Comparison of ENCODE assay signal across 11 cellular contexts in genomic region chrX:78747471-78747870, GRCh38. TPM values are rescaled to one million over a fixed set of nuclear protein-coding genes. Genes with fewer than 3 reads are reported as not detected.
DNase-seq lines count a peak whose midpoint lies in the region; ATAC-seq and TF ChIP-seq lines count a peak whose summit lies in the region.
"Had no signal": no experiment of that assay in that cellular context is flagged by ENCODE, and none has a peak within 500 bp of the region (broad histone marks: within the 10 kb centered on the region; RNA-seq: fewer than 3 reads in every experiment).

Gene LPAR4 (plus strand): TSS chrX:78747720. CDS start chrX:78754870, 7,150 bp downstream.

- H3K27ac ChIP-seq in breast epithelium, result no peak within 1 kb of the TSS
- H3K27ac ChIP-seq in iPS-20b (ENCODE audit: low read length), result peak within 1 kb of the TSS; percentile 84
- H3K27ac ChIP-seq in foreskin keratinocyte, result no peak within 1 kb of the TSS
- no peak within 1 kb of the TSS for H3K27ac ChIP-seq in MM.1S (ENCODE audit: low read length)
- H3K27ac ChIP-seq: transverse colon, VCaP had no signal

- H3K4me2 ChIP-seq in MM.1S (ENCODE audit: low read depth, low read length), result no peak within 1 kb of the TSS

- TF ChIP-seq CTCF in breast epithelium (IDR thresholded peaks at IDR 0.05), result no peak
- no peak for TF ChIP-seq CTCF in foreskin keratinocyte (conservative IDR thresholded peaks at IDR 0.05)
- no peak for TF ChIP-seq CTCF in MM.1S (IDR thresholded peaks at IDR 0.05; ENCODE audit: low read length)

- no peaks in the 10 kb centered on the region for H3F3A ChIP-seq in MM.1S (ENCODE audit: insufficient read depth, low read length)

- no peaks in the 10 kb centered on the region for H4K20me1 ChIP-seq in MM.1S (ENCODE audit: insufficient read depth, low read length)

- no peaks in the 10 kb centered on the region for H3K79me2 ChIP-seq in MM.1S (ENCODE audit: low read length)

- H3K27me3 ChIP-seq in breast epithelium, result peaks cover 0 to 31% of the 10 kb centered on the region in 2 donors
- H3K27me3 ChIP-seq in iPS-20b (ENCODE audit: insufficient read depth, low read length), result no peaks in the 10 kb centered on the region
- H3K27me3 ChIP-seq in foreskin keratinocyte, result no peaks in the 10 kb centered on the region
- no peaks in the 10 kb centered on the region for H3K27me3 ChIP-seq in MM.1S (replicated peaks; ENCODE audit: insufficient read depth, low read length)
- H3K27me3 ChIP-seq: transverse colon had no signal

- H3K36me3 ChIP-seq in breast epithelium (no peaks in the 10 kb centered on the region), iPS-20b (ENCODE audit: insufficient read depth, low read depth, low read length) (no peaks in the 10 kb centered on the region), MM.1S (replicated peaks; ENCODE audit: insufficient read depth, low read length) (no peaks in the 10 kb centered on the region)
- H3K36me3 ChIP-seq: transverse colon had no signal

- H3K4me1 ChIP-seq in breast epithelium (no peaks in the 10 kb centered on the region), iPS-20b (ENCODE audit: insufficient read depth, low read length) (peaks cover 17% of the 10 kb centered on the region; the same call in 1 of the 2 replicates), foreskin keratinocyte (no peaks in the 10 kb centered on the region), MM.1S (ENCODE audit: low read length) (peaks cover 5% of the 10 kb centered on the region)
- H3K4me1 ChIP-seq: transverse colon had no signal

- intact Hi-C loops in breast epithelium (cut with DNase I; ENCODE audit: low total_unique reads), result no loop called here

- ATAC-seq in HG03571 (IDR thresholded peaks at IDR 0.05; ENCODE audit: unreplicated experiment), result no peak
- ATAC-seq in foreskin keratinocyte, result no peak

- H3K4me3 ChIP-seq in breast epithelium, result peak within 1 kb of the TSS; percentile 29 to 52 (median 31)
- peak within 1 kb of the TSS; percentile 71 for H3K4me3 ChIP-seq in iPS-20b (ENCODE audit: low read length)
- no peak within 1 kb of the TSS for H3K4me3 ChIP-seq in MM.1S (ENCODE audit: low read length)

- no peak for TF ChIP-seq POLR2A in breast epithelium (IDR thresholded peaks at IDR 0.05)

- no peaks in the 10 kb centered on the region for H3K9me2 ChIP-seq in MM.1S (replicated peaks; ENCODE audit: insufficient read depth, low read length)

- no peak within 1 kb of the TSS for H2AFZ ChIP-seq in MM.1S (ENCODE audit: low read length)

- H3K9me3 ChIP-seq in breast epithelium, result no peaks in the 10 kb centered on the region
- H3K9me3 ChIP-seq in iPS-20b (ENCODE audit: insufficient read depth, low read depth, low read length), result no peaks in the 10 kb centered on the region
- no peaks in the 10 kb centered on the region for H3K9me3 ChIP-seq in MM.1S (replicated peaks; ENCODE audit: insufficient read depth, low read length)
- H3K9me3 ChIP-seq: transverse colon had no signal

- DNase-seq in GM03348 (ENCODE audit: low spot score) (peak; percentile 10), breast epithelium (ENCODE audit: low spot score in 2 of 2) (no peak), renal cortical epithelial cell (ENCODE audit: low read depth) (peak; percentile 41), foreskin keratinocyte (no peak), MM.1S (no peak), OCI-M2 (lab: John Stamatoyannopoulos, UW; ENCODE audit: unreplicated experiment) (no peak)
- DNase-seq: NCI-H774, transverse colon had no signal

- H3K9ac ChIP-seq in iPS-20b (ENCODE audit: low read depth, low read length) (peak within 1 kb of the TSS; percentile 74), MM.1S (ENCODE audit: low read length) (no peak within 1 kb of the TSS)

RNA-seq across cellular contexts. Expression of gene LPAR4, which starts in this region (rescaled TPM):
- total RNA-seq in breast epithelium, result under 1 TPM; 0.32 to 0.98 (median 0.59) TPM
- total RNA-seq in renal cortical epithelial cell, result 0.70 TPM in 1 of 2 replicates, not detected in the other
- not detected in 2 replicates for total RNA-seq in foreskin keratinocyte
- polyA plus RNA-seq in foreskin keratinocyte, result not detected in 2 replicates

Comparison
In these comparisons a context has a peak if more than half of its experiments do, and no peak if none do; other contexts are left out.
1. Peak in DNase-seq in renal cortical epithelial cell; RNA of the gene not detected or under 1 TPM.